Comparison of ENCODE assay signal across 8 cellular contexts in the genomic region with DNA sequence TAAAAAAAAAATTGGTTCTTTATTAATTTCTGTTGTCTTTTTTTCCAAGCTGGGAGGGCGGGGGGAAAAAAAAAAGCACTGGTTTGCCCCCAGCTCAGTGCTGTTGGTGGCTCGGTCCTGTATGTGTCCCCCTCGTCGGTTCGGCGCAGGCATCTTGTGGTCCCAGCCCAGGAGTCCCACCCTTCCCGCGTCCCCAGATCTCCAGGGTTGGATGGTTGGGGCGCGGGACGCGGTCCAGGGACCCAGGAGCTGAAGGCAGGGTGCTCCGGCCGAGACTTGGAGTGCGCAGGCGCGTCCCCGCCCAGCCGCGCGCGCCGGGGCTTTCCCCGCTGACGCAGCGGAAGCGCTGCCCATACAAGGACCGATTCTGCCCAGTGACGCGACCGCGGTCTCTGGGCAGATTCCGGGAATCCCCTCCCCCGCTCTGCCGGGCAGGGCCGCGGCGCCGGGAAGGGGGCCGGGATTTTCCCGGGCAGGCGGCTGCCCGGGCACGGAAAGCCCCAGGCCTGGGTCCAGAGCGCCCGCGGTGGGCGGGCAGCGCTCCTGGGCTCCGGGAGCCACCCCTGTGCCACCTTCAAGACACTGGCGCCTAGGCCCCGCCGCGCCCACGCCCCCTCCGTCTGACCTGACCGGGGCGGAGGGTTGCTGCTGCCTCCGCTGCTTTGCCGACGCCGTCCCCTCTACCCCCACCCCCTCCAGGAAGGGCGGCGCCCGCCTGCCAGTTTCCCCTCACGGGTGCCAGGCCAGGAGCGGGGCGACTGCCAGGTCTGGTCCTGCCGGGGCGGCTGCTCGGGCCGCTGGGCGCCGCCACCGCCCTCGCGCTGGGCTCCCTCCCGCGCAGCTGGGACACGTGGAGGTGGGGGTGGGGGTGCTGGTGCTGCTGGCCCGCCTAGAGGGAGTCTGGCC. TPM values are rescaled to one million over a fixed set of nuclear protein-coding genes. Genes with fewer than 3 reads are reported as not detected.
DNase-seq lines count a peak whose midpoint lies in the region; ATAC-seq and TF ChIP-seq lines count a peak whose summit lies in the region.

No MANE protein-coding gene starts in this region.

- no peaks in the 10 kb centered on the region for H3K27me3 ChIP-seq in right lobe of liver

- H3K4me3 ChIP-seq in right lobe of liver = peak overlapping the region; percentile 73 to 90 (median 81)

- H3K9me3 ChIP-seq in right lobe of liver = no peaks in the 10 kb centered on the region

- H3K27ac ChIP-seq in 22Rv1 (peak overlapping the region; percentile 98), right lobe of liver (peak overlapping the region; percentile 96 to 100 (median 99))

- peak; percentile 52 for DNase-seq in NCI-H526 treated with DMSO at 0.1 percent for 48 hours (lab: John Stamatoyannopoulos, UW)
- peak; percentile 91 to 93 for DNase-seq in activated CD4-positive, alpha-beta T cell treated with anti-CD3 and anti-CD28 coated beads, Interleukin-2, amount 50 U/mL, for 48 hours
- DNase-seq in dermis blood vessel endothelial cell = peak; percentile 96
- peak; percentile 96 to 97 (median 97) for DNase-seq in right lobe of liver
- DNase-seq in stimulated activated CD4-positive, alpha-beta T cell treated with anti-CD3 and anti-CD28 coated beads, Interleukin-4, amount 100 ng/mL, for 24 hours = peak; percentile 91

- no peaks in the 10 kb centered on the region for H3K36me3 ChIP-seq in right lobe of liver

- peaks cover 0 to 33% (median 17%) of the 10 kb centered on the region in 4 donors for H3K4me1 ChIP-seq in right lobe of liver

- peak; percentile 13; the same call in 1 of the 2 replicates for TF ChIP-seq CTCF in 22Rv1 (IDR thresholded peaks at IDR 0.05)
- no peak for TF ChIP-seq CTCF in right lobe of liver (IDR thresholded peaks at IDR 0.05)

- ATAC-seq in GM18511 (IDR thresholded peaks at IDR 0.05; ENCODE audit: unreplicated experiment) (peak; percentile 31), HG03432 (IDR thresholded peaks at IDR 0.05; ENCODE audit: unreplicated experiment) (peak; percentile 33), right lobe of liver (peak; percentile 29 to 58 (median 52))

- WGBS in right lobe of liver (ENCODE audit: insufficient coverage, low coverage, low lambda C conversion rate, missing lambda C conversion rate) = 2% methylated on average over 21 of the region's 81 CpGs

- intact Hi-C loops in right lobe of liver (cut with DNase I) = no loop called here

- TF ChIP-seq POLR2A in right lobe of liver (IDR thresholded peaks at IDR 0.05) = peak; percentile 91

RNA-seq across cellular contexts. Expression of a gene that starts 2.3 kb away (rescaled TPM):
- 61.1 and 151 TPM in 2 replicates for total RNA-seq in dermis blood vessel endothelial cell
- 100 to 1,000 TPM in 2 of 6 experiments, 10 to 100 TPM in 4; 10.2 to 378 (median 66.0) TPM for total RNA-seq in right lobe of liver

RNA-seq across cellular contexts. Expression of a gene that starts 8.1 kb away (rescaled TPM):
- total RNA-seq in dermis blood vessel endothelial cell (214 and 278 TPM in 2 replicates), right lobe of liver (100 to 1,000 TPM; 164 to 466 (median 202) TPM)

RNA-seq across cellular contexts. Expression of a gene that starts 8.3 kb away (rescaled TPM):
- total RNA-seq in dermis blood vessel endothelial cell (0.23 TPM in 1 of 2 replicates, not detected in the other), right lobe of liver (1 to 10 TPM in 3 of 6 experiments, under 1 TPM in 2, not detected in 1; 0.62 to 2.0 (median 1.2) TPM)

RNA-seq across cellular contexts. Expression of a gene that starts 12.8 kb away (rescaled TPM):
- total RNA-seq in dermis blood vessel endothelial cell (19.6 and 45.6 TPM in 2 replicates), right lobe of liver (1 to 10 TPM; 2.1 to 7.1 (median 3.7) TPM)

RNA-seq across cellular contexts. Expression of a gene that starts 18.2 kb away (rescaled TPM):
- total RNA-seq in dermis blood vessel endothelial cell (12.1 and 14.8 TPM in 2 replicates), right lobe of liver (10 to 100 TPM; 16.6 to 34.5 (median 17.6) TPM)

Comparison
In these comparisons a context has a peak if more than half of its experiments do, and no peak if none do; other contexts are left out.
1. Peak in every context shown above with its lines: DNase-seq, ATAC-seq, H3K4me3 ChIP-seq and H3K27ac ChIP-seq.